ENCODE assay signal across 24 cellular contexts in genomic region chr6:79369026-79369425, GRCh38.
"Had no signal": no experiment of that assay in that cellular context is flagged by ENCODE, and none has a peak within 500 bp of the region (broad histone marks: within the 10 kb centered on the region; RNA-seq: fewer than 3 reads in every experiment).

No MANE protein-coding gene starts in this region.

- H3K9me3 ChIP-seq: colonic mucosa had no signal

- H3K4me1 ChIP-seq: colonic mucosa, esophagus muscularis mucosa, esophagus squamous epithelium, gastrocnemius medialis, gastroesophageal sphincter, heart left ventricle, heart right ventricle had no signal

- H2AFZ ChIP-seq: hepatocyte had no signal

- DNase-seq: colonic mucosa; cortex of kidney; dermis blood vessel endothelial cell; dorsolateral prefrontal cortex; effector CD4-positive, alpha-beta T cell; effector CD8-positive, alpha-beta T cell; effector memory CD4-positive, alpha-beta T cell; effector memory CD8-positive, alpha-beta T cell; endodermal cell; erythroblast; esophagus squamous epithelium; foreskin keratinocyte; foreskin melanocyte; gastrocnemius medialis; glutamatergic neuron; head of caudate nucleus; heart left ventricle; heart right ventricle had no signal

- H3K27ac ChIP-seq: colonic mucosa, coronary artery, dorsolateral prefrontal cortex, epithelial cell of prostate, esophagus muscularis mucosa, esophagus squamous epithelium, foreskin keratinocyte, gastrocnemius medialis, gastroesophageal sphincter, heart left ventricle, heart right ventricle, hepatocyte had no signal

- H3K36me3 ChIP-seq: colonic mucosa, esophagus muscularis mucosa, esophagus squamous epithelium, gastrocnemius medialis, gastroesophageal sphincter, heart left ventricle, heart right ventricle had no signal

- H3K4me3 ChIP-seq: colonic mucosa, coronary artery, dorsolateral prefrontal cortex, esophagus muscularis mucosa, esophagus squamous epithelium, gastrocnemius medialis, gastroesophageal sphincter, heart left ventricle, heart right ventricle, hepatocyte had no signal

- H3K27me3 ChIP-seq: colonic mucosa, esophagus muscularis mucosa, esophagus squamous epithelium, foreskin keratinocyte, gastrocnemius medialis, gastroesophageal sphincter, heart left ventricle, heart right ventricle, hepatocyte had no signal

- ATAC-seq: effector memory CD8-positive, alpha-beta T cell; esophagus mucosa; foreskin keratinocyte; gastrocnemius medialis; gastroesophageal sphincter; heart left ventricle; heart right ventricle had no signal

- H3K4me2 ChIP-seq: hepatocyte had no signal

- H3K79me2 ChIP-seq: hepatocyte had no signal
